In the genomic region with DNA sequence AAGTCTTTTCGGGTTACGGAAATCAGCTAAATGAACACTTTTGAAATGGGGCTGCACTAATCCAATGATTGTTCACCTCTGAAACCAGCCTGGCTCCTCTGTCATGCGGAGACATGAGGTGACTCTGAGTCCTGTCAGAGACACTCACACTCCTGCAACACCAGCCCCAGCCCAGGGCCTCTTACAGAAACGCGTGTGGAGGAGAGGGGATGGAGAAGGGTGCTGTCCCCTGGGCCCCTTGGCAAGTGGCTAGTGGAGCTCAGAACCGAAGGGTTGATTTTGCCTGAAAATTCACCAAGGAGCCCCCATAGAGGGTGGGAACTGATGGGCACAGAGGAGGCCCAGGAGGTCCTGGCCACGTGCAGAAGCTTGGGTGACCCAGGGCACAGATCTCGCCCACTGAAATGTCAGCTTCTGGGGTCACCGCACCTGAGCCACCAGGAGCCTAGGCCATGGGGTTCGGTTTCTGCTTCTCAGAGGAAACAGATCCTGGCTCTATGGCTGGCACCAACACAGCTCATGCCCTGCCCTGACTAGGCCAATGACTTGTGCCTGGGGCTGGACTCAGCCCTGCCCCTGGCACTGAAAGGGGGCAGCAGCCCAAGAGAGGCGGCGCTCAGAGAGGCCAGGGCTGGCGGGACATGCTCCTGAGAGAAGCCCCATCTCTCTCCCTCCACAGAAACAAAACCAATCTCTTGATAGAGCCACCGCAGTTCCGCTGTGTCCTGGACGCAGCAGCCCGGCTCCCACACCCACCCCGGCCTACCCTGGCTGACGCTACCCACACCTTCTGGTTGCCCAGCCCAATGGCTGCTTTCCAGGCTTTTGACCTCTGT, we compare ENCODE assay signal across 1 cellular context.
TF ChIP-seq lines count a peak whose summit lies in the region.

No MANE protein-coding gene starts in this region.

TF ChIP-seq in SK-N-SH, 30 proteins besides CTCF, POLR2A, EP300 and RAD21 (continued from another document):
- TF ChIP-seq, protein P1, sequence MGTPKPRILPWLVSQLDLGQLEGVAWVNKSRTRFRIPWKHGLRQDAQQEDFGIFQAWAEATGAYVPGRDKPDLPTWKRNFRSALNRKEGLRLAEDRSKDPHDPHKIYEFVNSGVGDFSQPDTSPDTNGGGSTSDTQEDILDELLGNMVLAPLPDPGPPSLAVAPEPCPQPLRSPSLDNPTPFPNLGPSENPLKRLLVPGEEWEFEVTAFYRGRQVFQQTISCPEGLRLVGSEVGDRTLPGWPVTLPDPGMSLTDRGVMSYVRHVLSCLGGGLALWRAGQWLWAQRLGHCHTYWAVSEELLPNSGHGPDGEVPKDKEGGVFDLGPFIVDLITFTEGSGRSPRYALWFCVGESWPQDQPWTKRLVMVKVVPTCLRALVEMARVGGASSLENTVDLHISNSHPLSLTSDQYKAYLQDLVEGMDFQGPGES (IDR thresholded peaks at IDR 0.05; ENCODE audit: low read depth, low read length), result no peak
- TF ChIP-seq RCOR1 (IDR thresholded peaks at IDR 0.05; ENCODE audit: low read length) (no peak), GABPA (IDR thresholded peaks at IDR 0.05; ENCODE audit: low read depth) (no peak), RFX5 (IDR thresholded peaks at IDR 0.05; ENCODE audit: low read length) (no peak), POLR2AphosphoS5 (IDR thresholded peaks at IDR 0.05; ENCODE audit: low read depth, low read length) (no peak)
- TF ChIP-seq, protein P2, sequence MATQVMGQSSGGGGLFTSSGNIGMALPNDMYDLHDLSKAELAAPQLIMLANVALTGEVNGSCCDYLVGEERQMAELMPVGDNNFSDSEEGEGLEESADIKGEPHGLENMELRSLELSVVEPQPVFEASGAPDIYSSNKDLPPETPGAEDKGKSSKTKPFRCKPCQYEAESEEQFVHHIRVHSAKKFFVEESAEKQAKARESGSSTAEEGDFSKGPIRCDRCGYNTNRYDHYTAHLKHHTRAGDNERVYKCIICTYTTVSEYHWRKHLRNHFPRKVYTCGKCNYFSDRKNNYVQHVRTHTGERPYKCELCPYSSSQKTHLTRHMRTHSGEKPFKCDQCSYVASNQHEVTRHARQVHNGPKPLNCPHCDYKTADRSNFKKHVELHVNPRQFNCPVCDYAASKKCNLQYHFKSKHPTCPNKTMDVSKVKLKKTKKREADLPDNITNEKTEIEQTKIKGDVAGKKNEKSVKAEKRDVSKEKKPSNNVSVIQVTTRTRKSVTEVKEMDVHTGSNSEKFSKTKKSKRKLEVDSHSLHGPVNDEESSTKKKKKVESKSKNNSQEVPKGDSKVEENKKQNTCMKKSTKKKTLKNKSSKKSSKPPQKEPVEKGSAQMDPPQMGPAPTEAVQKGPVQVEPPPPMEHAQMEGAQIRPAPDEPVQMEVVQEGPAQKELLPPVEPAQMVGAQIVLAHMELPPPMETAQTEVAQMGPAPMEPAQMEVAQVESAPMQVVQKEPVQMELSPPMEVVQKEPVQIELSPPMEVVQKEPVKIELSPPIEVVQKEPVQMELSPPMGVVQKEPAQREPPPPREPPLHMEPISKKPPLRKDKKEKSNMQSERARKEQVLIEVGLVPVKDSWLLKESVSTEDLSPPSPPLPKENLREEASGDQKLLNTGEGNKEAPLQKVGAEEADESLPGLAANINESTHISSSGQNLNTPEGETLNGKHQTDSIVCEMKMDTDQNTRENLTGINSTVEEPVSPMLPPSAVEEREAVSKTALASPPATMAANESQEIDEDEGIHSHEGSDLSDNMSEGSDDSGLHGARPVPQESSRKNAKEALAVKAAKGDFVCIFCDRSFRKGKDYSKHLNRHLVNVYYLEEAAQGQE (IDR thresholded peaks at IDR 0.05; ENCODE audit: low read depth, low read length), result no peak
- TF ChIP-seq, protein P3, sequence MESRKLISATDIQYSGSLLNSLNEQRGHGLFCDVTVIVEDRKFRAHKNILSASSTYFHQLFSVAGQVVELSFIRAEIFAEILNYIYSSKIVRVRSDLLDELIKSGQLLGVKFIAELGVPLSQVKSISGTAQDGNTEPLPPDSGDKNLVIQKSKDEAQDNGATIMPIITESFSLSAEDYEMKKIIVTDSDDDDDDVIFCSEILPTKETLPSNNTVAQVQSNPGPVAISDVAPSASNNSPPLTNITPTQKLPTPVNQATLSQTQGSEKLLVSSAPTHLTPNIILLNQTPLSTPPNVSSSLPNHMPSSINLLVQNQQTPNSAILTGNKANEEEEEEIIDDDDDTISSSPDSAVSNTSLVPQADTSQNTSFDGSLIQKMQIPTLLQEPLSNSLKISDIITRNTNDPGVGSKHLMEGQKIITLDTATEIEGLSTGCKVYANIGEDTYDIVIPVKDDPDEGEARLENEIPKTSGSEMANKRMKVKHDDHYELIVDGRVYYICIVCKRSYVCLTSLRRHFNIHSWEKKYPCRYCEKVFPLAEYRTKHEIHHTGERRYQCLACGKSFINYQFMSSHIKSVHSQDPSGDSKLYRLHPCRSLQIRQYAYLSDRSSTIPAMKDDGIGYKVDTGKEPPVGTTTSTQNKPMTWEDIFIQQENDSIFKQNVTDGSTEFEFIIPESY (IDR thresholded peaks at IDR 0.05; ENCODE audit: borderline replicate concordance, low read depth), result no peak
